In the genomic region with DNA sequence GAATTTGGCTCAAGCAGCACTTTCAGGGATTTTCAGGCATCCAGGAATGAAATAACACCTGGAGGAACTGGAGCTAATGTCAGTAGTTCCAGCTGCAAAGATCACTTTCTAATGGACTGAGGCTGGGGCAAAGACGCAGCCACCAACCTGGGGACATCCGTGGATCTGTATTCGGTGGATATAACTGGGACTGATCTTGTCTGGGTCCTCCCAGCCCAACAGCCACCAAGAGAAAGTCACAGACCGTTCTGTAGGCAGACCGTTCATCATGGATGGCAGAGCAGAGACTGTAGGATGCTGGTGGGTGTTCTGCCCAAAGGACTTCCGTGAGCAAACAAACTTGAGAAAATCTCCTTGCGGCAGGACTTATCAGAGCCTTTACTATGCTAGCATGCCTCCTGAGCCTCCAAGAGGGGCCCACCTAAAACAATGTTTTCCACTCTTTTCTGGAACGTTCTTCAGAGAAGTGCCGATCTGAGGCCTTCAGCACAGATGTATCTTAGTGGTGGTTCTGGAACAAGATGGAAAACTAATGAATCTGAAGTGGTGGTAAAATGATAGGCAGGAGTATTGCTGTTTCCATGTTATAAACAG, we compare ENCODE assay signal across 1 cellular context.
A peak's percentile ranks its signal among the peaks of the same experiment; 100 is the strongest.
TF ChIP-seq lines count a peak whose summit lies in the region.

No MANE protein-coding gene starts in this region.

TF ChIP-seq in K562, 482 proteins besides CTCF, POLR2A, EP300 and RAD21 (continued from another document):
- TF ChIP-seq, protein P1, sequence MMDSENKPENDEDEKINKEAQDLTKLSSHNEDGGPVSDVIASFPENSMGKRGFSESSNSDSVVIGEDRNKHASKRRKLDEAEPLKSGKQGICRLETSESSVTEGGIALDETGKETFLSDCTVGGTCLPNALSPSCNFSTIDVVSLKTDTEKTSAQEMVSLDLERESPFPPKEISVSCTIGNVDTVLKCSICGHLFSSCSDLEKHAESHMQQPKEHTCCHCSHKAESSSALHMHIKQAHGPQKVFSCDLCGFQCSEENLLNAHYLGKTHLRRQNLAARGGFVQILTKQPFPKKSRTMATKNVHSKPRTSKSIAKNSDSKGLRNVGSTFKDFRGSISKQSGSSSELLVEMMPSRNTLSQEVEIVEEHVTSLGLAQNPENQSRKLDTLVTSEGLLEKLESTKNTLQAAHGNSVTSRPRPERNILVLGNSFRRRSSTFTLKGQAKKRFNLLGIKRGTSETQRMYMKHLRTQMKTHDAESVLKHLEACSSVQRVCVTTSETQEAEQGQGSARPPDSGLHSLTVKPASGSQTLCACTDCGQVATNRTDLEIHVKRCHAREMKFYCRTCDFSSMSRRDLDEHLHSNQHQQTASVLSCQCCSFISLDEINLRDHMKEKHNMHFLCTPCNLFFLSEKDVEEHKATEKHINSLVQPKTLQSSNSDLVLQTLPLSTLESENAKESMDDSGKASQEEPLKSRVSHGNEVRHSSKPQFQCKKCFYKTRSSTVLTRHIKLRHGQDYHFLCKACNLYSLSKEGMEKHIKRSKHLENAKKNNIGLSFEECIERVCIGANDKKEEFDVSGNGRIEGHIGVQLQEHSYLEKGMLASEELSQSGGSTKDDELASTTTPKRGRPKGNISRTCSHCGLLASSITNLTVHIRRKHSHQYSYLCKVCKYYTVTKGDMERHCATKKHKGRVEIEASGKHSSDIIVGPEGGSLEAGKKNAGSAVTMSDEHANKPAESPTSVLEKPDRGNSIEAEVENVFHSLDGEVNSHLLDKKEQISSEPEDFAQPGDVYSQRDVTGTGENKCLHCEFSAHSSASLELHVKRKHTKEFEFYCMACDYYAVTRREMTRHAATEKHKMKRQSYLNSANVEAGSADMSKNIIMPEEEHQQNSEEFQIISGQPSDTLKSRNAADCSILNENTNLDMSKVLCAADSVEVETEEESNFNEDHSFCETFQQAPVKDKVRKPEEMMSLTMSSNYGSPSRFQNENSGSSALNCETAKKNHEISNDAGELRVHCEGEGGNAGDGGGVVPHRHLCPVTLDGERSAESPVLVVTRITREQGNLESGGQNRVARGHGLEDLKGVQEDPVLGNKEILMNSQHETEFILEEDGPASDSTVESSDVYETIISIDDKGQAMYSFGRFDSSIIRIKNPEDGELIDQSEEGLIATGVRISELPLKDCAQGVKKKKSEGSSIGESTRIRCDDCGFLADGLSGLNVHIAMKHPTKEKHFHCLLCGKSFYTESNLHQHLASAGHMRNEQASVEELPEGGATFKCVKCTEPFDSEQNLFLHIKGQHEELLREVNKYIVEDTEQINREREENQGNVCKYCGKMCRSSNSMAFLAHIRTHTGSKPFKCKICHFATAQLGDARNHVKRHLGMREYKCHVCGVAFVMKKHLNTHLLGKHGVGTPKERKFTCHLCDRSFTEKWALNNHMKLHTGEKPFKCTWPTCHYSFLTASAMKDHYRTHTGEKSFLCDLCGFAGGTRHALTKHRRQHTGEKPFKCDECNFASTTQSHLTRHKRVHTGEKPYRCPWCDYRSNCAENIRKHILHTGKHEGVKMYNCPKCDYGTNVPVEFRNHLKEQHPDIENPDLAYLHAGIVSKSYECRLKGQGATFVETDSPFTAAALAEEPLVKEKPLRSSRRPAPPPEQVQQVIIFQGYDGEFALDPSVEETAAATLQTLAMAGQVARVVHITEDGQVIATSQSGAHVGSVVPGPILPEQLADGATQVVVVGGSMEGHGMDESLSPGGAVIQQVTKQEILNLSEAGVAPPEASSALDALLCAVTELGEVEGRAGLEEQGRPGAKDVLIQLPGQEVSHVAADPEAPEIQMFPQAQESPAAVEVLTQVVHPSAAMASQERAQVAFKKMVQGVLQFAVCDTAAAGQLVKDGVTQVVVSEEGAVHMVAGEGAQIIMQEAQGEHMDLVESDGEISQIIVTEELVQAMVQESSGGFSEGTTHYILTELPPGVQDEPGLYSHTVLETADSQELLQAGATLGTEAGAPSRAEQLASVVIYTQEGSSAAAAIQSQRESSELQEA (IDR thresholded peaks at IDR 0.05; ENCODE audit: low read depth): no peak
- TF ChIP-seq STAT5A (IDR thresholded peaks at IDR 0.05; ENCODE audit: borderline replicate concordance, low read length): no peak
- no peak for TF ChIP-seq PHB (CRISPR knock-in tag; IDR thresholded peaks at IDR 0.05)
- no peak for TF ChIP-seq CBFB (CRISPR knock-in tag; IDR thresholded peaks at IDR 0.05)
- peak; percentile 100 for TF ChIP-seq ZNF239 (CRISPR knock-in tag; IDR thresholded peaks at IDR 0.05)
- TF ChIP-seq FOXJ3 (CRISPR knock-in tag; IDR thresholded peaks at IDR 0.05): no peak
- no peak for TF ChIP-seq ZNF699 (CRISPR knock-in tag; IDR thresholded peaks at IDR 0.05; ENCODE audit: insufficient replicate concordance)
- no peak for TF ChIP-seq ZNF41 (CRISPR knock-in tag; conservative IDR thresholded peaks at IDR 0.05)
- no peak for TF ChIP-seq EWSR1 (IDR thresholded peaks at IDR 0.05; ENCODE audit: borderline replicate concordance, low read depth, partially characterized antibody)
- no peak for TF ChIP-seq SP2 (IDR thresholded peaks at IDR 0.05; ENCODE audit: extremely low read depth, low read depth, low read length, poor library complexity, severe bottlenecking)
- no peak for TF ChIP-seq ZNF212 (CRISPR knock-in tag; IDR thresholded peaks at IDR 0.05)
